Comparison of ENCODE assay signal across 2 cellular contexts in the genomic region with DNA sequence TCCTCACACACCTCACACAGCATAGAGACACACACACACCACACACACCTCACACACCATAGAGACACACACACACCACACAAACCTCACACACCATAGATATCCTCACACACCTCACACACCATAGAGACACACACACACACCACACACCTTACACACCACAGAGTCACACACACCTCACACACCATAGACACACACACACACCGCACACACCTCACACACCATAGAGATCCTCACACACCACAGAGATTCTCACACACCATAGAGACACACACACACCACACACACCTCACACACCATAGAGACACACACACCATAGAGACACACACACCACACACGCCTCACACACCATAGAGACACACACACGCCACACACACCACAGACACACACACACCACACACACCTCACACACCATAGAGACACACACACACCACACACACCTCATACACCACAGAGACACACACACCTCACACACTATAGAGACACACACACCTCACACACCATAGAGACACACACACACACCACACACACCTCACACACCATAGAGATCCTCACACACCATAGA.
TF ChIP-seq lines count a peak whose summit lies in the region.

No MANE protein-coding gene starts in this region.

TF ChIP-seq in HepG2, 621 proteins besides CTCF, POLR2A, EP300 and RAD21 (continues in another document):
- TF ChIP-seq ZNF781 (CRISPR knock-in tag; IDR thresholded peaks at IDR 0.05; ENCODE audit: borderline replicate concordance, not compliant biosample characterization) (no peak), ZC3H13 (CRISPR knock-in tag; IDR thresholded peaks at IDR 0.05) (no peak), NAIF1 (CRISPR knock-in tag; IDR thresholded peaks at IDR 0.05; ENCODE audit: borderline replicate concordance) (no peak), SNAI1 (CRISPR knock-in tag; IDR thresholded peaks at IDR 0.05; ENCODE audit: borderline replicate concordance) (no peak), SMARCC2 (IDR thresholded peaks at IDR 0.05) (no peak), MAX (IDR thresholded peaks at IDR 0.05) (no peak), ZBTB37 (CRISPR knock-in tag; IDR thresholded peaks at IDR 0.05) (no peak), ZNF780A (CRISPR knock-in tag; IDR thresholded peaks at IDR 0.05) (0 out of 2 replicates have a peak, but pooled peaks have one; percentile 41), ATF7 (IDR thresholded peaks at IDR 0.05) (no peak), ATF7 (CRISPR knock-in tag; IDR thresholded peaks at IDR 0.05) (no peak)
- TF ChIP-seq, protein P1, sequence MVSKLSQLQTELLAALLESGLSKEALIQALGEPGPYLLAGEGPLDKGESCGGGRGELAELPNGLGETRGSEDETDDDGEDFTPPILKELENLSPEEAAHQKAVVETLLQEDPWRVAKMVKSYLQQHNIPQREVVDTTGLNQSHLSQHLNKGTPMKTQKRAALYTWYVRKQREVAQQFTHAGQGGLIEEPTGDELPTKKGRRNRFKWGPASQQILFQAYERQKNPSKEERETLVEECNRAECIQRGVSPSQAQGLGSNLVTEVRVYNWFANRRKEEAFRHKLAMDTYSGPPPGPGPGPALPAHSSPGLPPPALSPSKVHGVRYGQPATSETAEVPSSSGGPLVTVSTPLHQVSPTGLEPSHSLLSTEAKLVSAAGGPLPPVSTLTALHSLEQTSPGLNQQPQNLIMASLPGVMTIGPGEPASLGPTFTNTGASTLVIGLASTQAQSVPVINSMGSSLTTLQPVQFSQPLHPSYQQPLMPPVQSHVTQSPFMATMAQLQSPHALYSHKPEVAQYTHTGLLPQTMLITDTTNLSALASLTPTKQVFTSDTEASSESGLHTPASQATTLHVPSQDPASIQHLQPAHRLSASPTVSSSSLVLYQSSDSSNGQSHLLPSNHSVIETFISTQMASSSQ (IDR thresholded peaks at IDR 0.05; ENCODE audit: low read depth) = no peak
- TF ChIP-seq, protein P1 (CRISPR knock-in tag; IDR thresholded peaks at IDR 0.05; ENCODE audit: borderline replicate concordance) = no peak
- TF ChIP-seq, protein P2, sequence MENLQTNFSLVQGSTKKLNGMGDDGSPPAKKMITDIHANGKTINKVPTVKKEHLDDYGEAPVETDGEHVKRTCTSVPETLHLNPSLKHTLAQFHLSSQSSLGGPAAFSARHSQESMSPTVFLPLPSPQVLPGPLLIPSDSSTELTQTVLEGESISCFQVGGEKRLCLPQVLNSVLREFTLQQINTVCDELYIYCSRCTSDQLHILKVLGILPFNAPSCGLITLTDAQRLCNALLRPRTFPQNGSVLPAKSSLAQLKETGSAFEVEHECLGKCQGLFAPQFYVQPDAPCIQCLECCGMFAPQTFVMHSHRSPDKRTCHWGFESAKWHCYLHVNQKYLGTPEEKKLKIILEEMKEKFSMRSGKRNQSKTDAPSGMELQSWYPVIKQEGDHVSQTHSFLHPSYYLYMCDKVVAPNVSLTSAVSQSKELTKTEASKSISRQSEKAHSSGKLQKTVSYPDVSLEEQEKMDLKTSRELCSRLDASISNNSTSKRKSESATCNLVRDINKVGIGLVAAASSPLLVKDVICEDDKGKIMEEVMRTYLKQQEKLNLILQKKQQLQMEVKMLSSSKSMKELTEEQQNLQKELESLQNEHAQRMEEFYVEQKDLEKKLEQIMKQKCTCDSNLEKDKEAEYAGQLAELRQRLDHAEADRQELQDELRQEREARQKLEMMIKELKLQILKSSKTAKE (CRISPR knock-in tag; IDR thresholded peaks at IDR 0.05; ENCODE audit: borderline replicate concordance) = 0 out of 2 replicates have a peak, but pooled peaks have one; percentile 6
- TF ChIP-seq, protein P3, sequence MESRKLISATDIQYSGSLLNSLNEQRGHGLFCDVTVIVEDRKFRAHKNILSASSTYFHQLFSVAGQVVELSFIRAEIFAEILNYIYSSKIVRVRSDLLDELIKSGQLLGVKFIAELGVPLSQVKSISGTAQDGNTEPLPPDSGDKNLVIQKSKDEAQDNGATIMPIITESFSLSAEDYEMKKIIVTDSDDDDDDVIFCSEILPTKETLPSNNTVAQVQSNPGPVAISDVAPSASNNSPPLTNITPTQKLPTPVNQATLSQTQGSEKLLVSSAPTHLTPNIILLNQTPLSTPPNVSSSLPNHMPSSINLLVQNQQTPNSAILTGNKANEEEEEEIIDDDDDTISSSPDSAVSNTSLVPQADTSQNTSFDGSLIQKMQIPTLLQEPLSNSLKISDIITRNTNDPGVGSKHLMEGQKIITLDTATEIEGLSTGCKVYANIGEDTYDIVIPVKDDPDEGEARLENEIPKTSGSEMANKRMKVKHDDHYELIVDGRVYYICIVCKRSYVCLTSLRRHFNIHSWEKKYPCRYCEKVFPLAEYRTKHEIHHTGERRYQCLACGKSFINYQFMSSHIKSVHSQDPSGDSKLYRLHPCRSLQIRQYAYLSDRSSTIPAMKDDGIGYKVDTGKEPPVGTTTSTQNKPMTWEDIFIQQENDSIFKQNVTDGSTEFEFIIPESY (CRISPR knock-in tag; IDR thresholded peaks at IDR 0.05) = no peak

TF ChIP-seq in IMR-90, 13 proteins besides CTCF, POLR2A, EP300 and RAD21 (continued from another document):
- TF ChIP-seq RCOR1 (IDR thresholded peaks at IDR 0.05; ENCODE audit: insufficient replicate concordance, low read length) (no peak), CEBPB (IDR thresholded peaks at IDR 0.05; ENCODE audit: low read depth, low read length) (no peak), CHD1 (IDR thresholded peaks at IDR 0.05; ENCODE audit: low read depth, low read length) (no peak), MAFK (IDR thresholded peaks at IDR 0.05; ENCODE audit: low read depth, low read length) (no peak), NFE2L2 (IDR thresholded peaks at IDR 0.05; ENCODE audit: low read depth, low read length) (no peak), MXI1 (IDR thresholded peaks at IDR 0.05; ENCODE audit: borderline replicate concordance, low read depth, low read length) (no peak)
- TF ChIP-seq, protein P4, sequence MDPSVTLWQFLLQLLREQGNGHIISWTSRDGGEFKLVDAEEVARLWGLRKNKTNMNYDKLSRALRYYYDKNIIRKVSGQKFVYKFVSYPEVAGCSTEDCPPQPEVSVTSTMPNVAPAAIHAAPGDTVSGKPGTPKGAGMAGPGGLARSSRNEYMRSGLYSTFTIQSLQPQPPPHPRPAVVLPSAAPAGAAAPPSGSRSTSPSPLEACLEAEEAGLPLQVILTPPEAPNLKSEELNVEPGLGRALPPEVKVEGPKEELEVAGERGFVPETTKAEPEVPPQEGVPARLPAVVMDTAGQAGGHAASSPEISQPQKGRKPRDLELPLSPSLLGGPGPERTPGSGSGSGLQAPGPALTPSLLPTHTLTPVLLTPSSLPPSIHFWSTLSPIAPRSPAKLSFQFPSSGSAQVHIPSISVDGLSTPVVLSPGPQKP (IDR thresholded peaks at IDR 0.05; ENCODE audit: borderline replicate concordance, low read depth, low read length) = no peak
